25 cellular contexts compared by ENCODE assay signal in the genomic region with DNA sequence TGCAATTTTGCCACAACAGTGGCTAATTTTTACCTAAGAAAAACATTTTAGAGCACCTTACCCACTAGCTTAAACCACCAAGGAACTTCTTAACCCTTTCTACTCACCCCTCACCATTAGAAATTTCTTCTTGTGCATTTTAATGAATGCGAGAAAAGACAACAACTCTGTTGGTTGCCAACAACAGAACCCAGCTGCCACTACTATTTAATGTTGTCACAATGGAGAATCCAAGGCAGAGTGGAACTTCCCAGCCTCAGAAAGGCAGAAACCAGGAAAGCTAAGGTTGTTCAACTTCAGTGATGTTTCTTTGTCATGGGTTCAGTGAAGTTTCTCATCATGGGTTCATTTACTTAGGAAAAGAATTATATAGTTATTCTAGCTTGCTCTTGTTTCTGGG.
"Had no signal": no experiment of that assay in that cellular context is flagged by ENCODE, and none has a peak within 500 bp of the region (broad histone marks: within the 10 kb centered on the region; RNA-seq: fewer than 3 reads in every experiment).

No MANE protein-coding gene starts in this region.

- H3K9me3 Mint-ChIP-seq: activated CD4-positive, alpha-beta T cell treated with anti-CD3 and anti-CD28 coated beads, Interleukin-2, amount 10 ng/mL, durations not matched to agents 7 days and 5 days; activated naive CD4-positive, alpha-beta T cell treated with anti-CD3 and anti-CD28 coated beads for 36 hours; brain had no signal

- H3K27ac ChIP-seq: SK-N-MC had no signal

- H3K4me3 Mint-ChIP-seq: activated CD4-positive, alpha-beta memory T cell treated with anti-CD3 and anti-CD28 coated beads, Interleukin-2, amount 10 ng/mL, durations not matched to agents 7 days and 5 days; activated CD4-positive, alpha-beta T cell treated with anti-CD3 and anti-CD28 coated beads, Interleukin-2, amount 10 ng/mL, durations not matched to agents 7 days and 5 days; activated naive CD4-positive, alpha-beta T cell treated with anti-CD3 and anti-CD28 coated beads for 36 hours; activated naive CD8-positive, alpha-beta T cell; activated T-helper 17 cell treated with anti-CD3 and anti-CD28 coated beads, Interleukin-2, amount 50 U/mL, for 72 hours; brain; central memory CD8-positive, alpha-beta T cell; T-cell had no signal

- H3K27ac Mint-ChIP-seq: activated CD4-positive, alpha-beta memory T cell treated with anti-CD3 and anti-CD28 coated beads, Interleukin-2, amount 10 ng/mL, durations not matched to agents 7 days and 5 days; activated CD4-positive, alpha-beta T cell treated with anti-CD3 and anti-CD28 coated beads, Interleukin-2, amount 10 ng/mL, durations not matched to agents 7 days and 5 days; activated naive CD4-positive, alpha-beta T cell treated with anti-CD3 and anti-CD28 coated beads for 36 hours; activated naive CD8-positive, alpha-beta T cell; activated T-helper 17 cell treated with anti-CD3 and anti-CD28 coated beads, Interleukin-2, amount 50 U/mL, for 72 hours; brain; T-cell had no signal

- DNase-seq: activated CD4-positive, alpha-beta memory T cell treated with anti-CD3 and anti-CD28 coated beads, Interleukin-2, amount 10 ng/mL, durations not matched to agents 7 days and 5 days; activated CD4-positive, alpha-beta T cell treated with anti-CD3 and anti-CD28 coated beads, Interleukin-2, amount 10 ng/mL, durations not matched to agents 7 days and 5 days; activated CD4-positive, CD25-positive, alpha-beta regulatory T cell; activated gamma-delta T cell; activated naive CD4-positive, alpha-beta T cell treated with anti-CD3 and anti-CD28 coated beads for 36 hours; activated T-cell treated with anti-CD3 and anti-CD28 coated beads for 4 hours; activated T-cell treated with anti-CD3 and anti-CD28 coated beads, Interleukin-2, amount 50 U/mL, for 48 hours; amygdala; Karpas-422; MM.1S; NCI-H1105 treated with DMSO at 0.1 percent for 48 hours; NCI-H1436 treated with DMSO at 0.1 percent for 48 hours; NCI-H187; NCI-H2081; NCI-H510A treated with DMSO at 0.1 percent for 48 hours; NCI-H69; T-cell; T-helper 2 cell; T1000 had no signal

- H3K36me3 Mint-ChIP-seq: activated naive CD8-positive, alpha-beta T cell; brain; T-cell had no signal

- H3K4me3 ChIP-seq: SK-N-MC had no signal

- H3K27me3 Mint-ChIP-seq: activated CD4-positive, alpha-beta memory T cell treated with anti-CD3 and anti-CD28 coated beads, Interleukin-2, amount 10 ng/mL, durations not matched to agents 7 days and 5 days; activated CD4-positive, alpha-beta T cell treated with anti-CD3 and anti-CD28 coated beads, Interleukin-2, amount 10 ng/mL, durations not matched to agents 7 days and 5 days; activated naive CD8-positive, alpha-beta T cell; activated T-helper 17 cell treated with anti-CD3 and anti-CD28 coated beads, Interleukin-2, amount 50 U/mL, for 72 hours; central memory CD8-positive, alpha-beta T cell; T-cell had no signal

- ATAC-seq: activated T-helper 17 cell treated with anti-CD3 and anti-CD28 coated beads, Interleukin-2, amount 50 U/mL, for 72 hours; Right ventricle myocardium inferior; T-cell had no signal

- H3K4me1 Mint-ChIP-seq: activated CD4-positive, alpha-beta memory T cell treated with anti-CD3 and anti-CD28 coated beads, Interleukin-2, amount 10 ng/mL, durations not matched to agents 7 days and 5 days; activated CD4-positive, alpha-beta T cell treated with anti-CD3 and anti-CD28 coated beads, Interleukin-2, amount 10 ng/mL, durations not matched to agents 7 days and 5 days; activated T-helper 17 cell treated with anti-CD3 and anti-CD28 coated beads, Interleukin-2, amount 50 U/mL, for 72 hours; brain; central memory CD8-positive, alpha-beta T cell; T-cell had no signal
